26 cellular contexts compared by ENCODE assay signal in the genomic region with DNA sequence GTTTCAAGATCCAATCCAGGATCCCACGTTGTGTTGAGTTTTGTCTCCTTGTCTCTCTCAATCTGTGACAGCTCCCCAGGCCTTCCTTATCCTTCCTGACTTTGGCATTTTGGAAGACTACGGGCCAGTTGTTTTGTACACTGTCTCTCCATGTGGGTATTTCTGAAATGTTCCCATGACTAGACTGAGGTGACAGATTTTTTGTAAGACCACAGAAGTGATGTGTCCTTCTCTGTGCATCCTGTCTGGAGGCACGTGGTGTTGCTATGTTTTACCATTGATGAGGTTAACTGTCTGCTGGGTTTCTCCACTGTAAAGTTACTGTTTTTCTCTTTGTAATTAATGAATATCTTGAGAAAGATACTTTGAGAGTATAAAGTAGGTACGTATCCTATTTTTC. TPM values are rescaled to one million over a fixed set of nuclear protein-coding genes. Genes with fewer than 3 reads are reported as not detected.
"Had no signal": no experiment of that assay in that cellular context is flagged by ENCODE, and none has a peak within 500 bp of the region (broad histone marks: within the 10 kb centered on the region; RNA-seq: fewer than 3 reads in every experiment).

No MANE protein-coding gene starts in this region.

- H3K9me3 Mint-ChIP-seq: activated B cell treated with CpG ODN at 0.5 μM for 24 hours; activated CD8-positive, alpha-beta T cell treated with anti-CD3 and anti-CD28 coated beads for 36 hours; activated naive CD4-positive, alpha-beta T cell treated with anti-CD3 and anti-CD28 coated beads for 36 hours; activated naive CD4-positive, alpha-beta T cell treated with anti-CD3 and anti-CD28 coated beads, Interleukin-2, amount 50 U/mL, for 72 hours; activated naive CD8-positive, alpha-beta T cell treated with anti-CD3 and anti-CD28 coated beads, Interleukin-2, amount 10 ng/mL, durations not matched to agents 7 days and 5 days; activated T-cell treated with anti-CD3 and anti-CD28 coated beads, Interleukin-2, amount 50 U/mL, for 4 hours; activated T-helper 17 cell treated with anti-CD3 and anti-CD28 coated beads, Interleukin-2, amount 50 U/mL, for 72 hours; central memory CD8-positive, alpha-beta T cell had no signal

- H3K4me3 Mint-ChIP-seq: activated B cell treated with CpG ODN at 0.5 μM for 24 hours; activated CD8-positive, alpha-beta T cell treated with anti-CD3 and anti-CD28 coated beads for 36 hours; activated naive CD4-positive, alpha-beta T cell treated with anti-CD3 and anti-CD28 coated beads for 36 hours; activated naive CD8-positive, alpha-beta T cell treated with anti-CD3 and anti-CD28 coated beads, Interleukin-2, amount 10 ng/mL, durations not matched to agents 7 days and 5 days; activated T-cell treated with anti-CD3 and anti-CD28 coated beads, Interleukin-2, amount 50 U/mL, for 4 hours; activated T-helper 17 cell treated with anti-CD3 and anti-CD28 coated beads, Interleukin-2, amount 50 U/mL, for 72 hours; central memory CD8-positive, alpha-beta T cell had no signal

- DNase-seq: activated B cell treated with CpG ODN at 0.5 μM for 24 hours; activated CD4-positive, alpha-beta T cell treated with anti-CD3 and anti-CD28 coated beads for 48 hours; activated CD4-positive, alpha-beta T cell treated with anti-CD3 and anti-CD28 coated beads, Interleukin-2, amount 50 U/mL, for 1 hour; activated CD4-positive, alpha-beta T cell treated with anti-CD3 and anti-CD28 coated beads, Interleukin-2, amount 50 U/mL, for 48 hours; activated CD8-positive, alpha-beta memory T cell treated with anti-CD3 and anti-CD28 coated beads for 24 hours; activated CD8-positive, alpha-beta T cell treated with anti-CD3 and anti-CD28 coated beads for 36 hours; activated effector memory CD4-positive, alpha-beta T cell treated with Interleukin-2 at 50 U/mL for 16 hours; activated gamma-delta T cell treated with Interleukin-2 at 50 U/mL for 16 hours; activated naive CD4-positive, alpha-beta T cell treated with anti-CD3 and anti-CD28 coated beads for 36 hours; activated naive CD8-positive, alpha-beta T cell treated with anti-CD3 and anti-CD28 coated beads, Interleukin-2, amount 10 ng/mL, durations not matched to agents 7 days and 5 days; activated T-cell treated with anti-CD3 and anti-CD28 coated beads, Interleukin-2, amount 50 U/mL, for 4 hours; anterior cingulate cortex; brain microvascular endothelial cell; cortex of kidney; dermis blood vessel endothelial cell; effector CD4-positive, alpha-beta T cell; foreskin fibroblast; head of caudate nucleus; T-helper 2 cell had no signal

- H3K27ac Mint-ChIP-seq: activated B cell treated with CpG ODN at 0.5 μM for 24 hours; activated CD8-positive, alpha-beta T cell treated with anti-CD3 and anti-CD28 coated beads for 36 hours; activated naive CD4-positive, alpha-beta T cell treated with anti-CD3 and anti-CD28 coated beads for 36 hours; activated naive CD4-positive, alpha-beta T cell treated with anti-CD3 and anti-CD28 coated beads, Interleukin-2, amount 50 U/mL, for 72 hours; activated naive CD8-positive, alpha-beta T cell treated with anti-CD3 and anti-CD28 coated beads, Interleukin-2, amount 10 ng/mL, durations not matched to agents 7 days and 5 days; activated T-helper 17 cell treated with anti-CD3 and anti-CD28 coated beads, Interleukin-2, amount 50 U/mL, for 72 hours had no signal

- H3K36me3 Mint-ChIP-seq: activated naive CD4-positive, alpha-beta T cell treated with anti-CD3 and anti-CD28 coated beads, Interleukin-2, amount 50 U/mL, for 72 hours; activated naive CD8-positive, alpha-beta T cell treated with anti-CD3 and anti-CD28 coated beads, Interleukin-2, amount 10 ng/mL, durations not matched to agents 7 days and 5 days had no signal

- H3K36me3 ChIP-seq: brain microvascular endothelial cell had no signal

- ATAC-seq: activated CD4-positive, CD25-positive, alpha-beta regulatory T cell treated with anti-CD3 and anti-CD28 coated beads, Interleukin-2, amount 50 U/mL, for 24 hours; activated CD8-positive, alpha-beta T cell treated with anti-CD3 and anti-CD28 coated beads for 36 hours; activated naive CD4-positive, alpha-beta T cell treated with anti-CD3 and anti-CD28 coated beads, Interleukin-2, amount 50 U/mL, for 72 hours; activated T-cell treated with anti-CD3 and anti-CD28 coated beads, Interleukin-2, amount 50 U/mL, for 4 hours; activated T-helper 17 cell treated with anti-CD3 and anti-CD28 coated beads, Interleukin-2, amount 50 U/mL, for 72 hours; esophagus mucosa had no signal

- H3K27ac ChIP-seq: brain microvascular endothelial cell, VCaP had no signal

- H3K27me3 ChIP-seq: brain microvascular endothelial cell had no signal

- H3K4me1 Mint-ChIP-seq: activated B cell treated with CpG ODN at 0.5 μM for 24 hours; activated T-helper 17 cell treated with anti-CD3 and anti-CD28 coated beads, Interleukin-2, amount 50 U/mL, for 72 hours; central memory CD8-positive, alpha-beta T cell had no signal

RNA-seq across cellular contexts. Expression of gene PDZD2, which starts 15.7 kb away (rescaled TPM):
- total RNA-seq: activated CD8-positive, alpha-beta T cell treated with anti-CD3 and anti-CD28 coated beads for 36 hours; T-helper 1 cell treated with Interleukin-12 subunit alpha and Interleukin-12 subunit beta and Interleukin-4 antibody, amounts not matched to agents 30 ng/mL and 1 ng/mL, for 36 hours had no signal
